In genomic region chr1:12143631-12144155, GRCh38 we compare ENCODE assay signal across 1 cellular context.
A peak's percentile ranks its signal among the peaks of the same experiment; 100 is the strongest.
TF ChIP-seq lines count a peak whose summit lies in the region.

No MANE protein-coding gene starts in this region.

TF ChIP-seq in K562, 482 proteins besides CTCF, POLR2A, EP300 and RAD21 (continued from another document and continues in another):
- TF ChIP-seq ZBTB33 (CRISPR knock-in tag; IDR thresholded peaks at IDR 0.05) (peak; percentile 68; the same call in 1 of the 2 replicates), ZNF717 (CRISPR knock-in tag; IDR thresholded peaks at IDR 0.05) (no peak), USF1 (CRISPR knock-in tag; IDR thresholded peaks at IDR 0.05) (peak; percentile 91), ZNF24 (IDR thresholded peaks at IDR 0.05) (no peak), NR2C1 (IDR thresholded peaks at IDR 0.05) (no peak), NR2C1 (tag; IDR thresholded peaks at IDR 0.05) (peak; percentile 39; the same call in 1 of the 2 replicates), PTRF (tag; IDR thresholded peaks at IDR 0.05) (no peak), BMI1 (IDR thresholded peaks at IDR 0.05; ENCODE audit: low read length) (no peak), ATF6 (CRISPR knock-in tag; IDR thresholded peaks at IDR 0.05) (no peak), ZNF780A (CRISPR knock-in tag; IDR thresholded peaks at IDR 0.05) (no peak), ZBTB17 (CRISPR knock-in tag; IDR thresholded peaks at IDR 0.05) (no peak), NR2F6 (CRISPR knock-in tag; IDR thresholded peaks at IDR 0.05) (0 out of 2 replicates have a peak, but pooled peaks have one; percentile 15), MEF2D (tag; conservative IDR thresholded peaks at IDR 0.05; ENCODE audit: low read depth) (peak; percentile 70; the same call in 1 of the 2 replicates), ZBTB40 (IDR thresholded peaks at IDR 0.05) (no peak), ZBTB40 (CRISPR knock-in tag; IDR thresholded peaks at IDR 0.05) (no peak), ELF1 (tag; IDR thresholded peaks at IDR 0.05) (peak; percentile 46; the same call in 1 of the 2 replicates), PHTF2 (CRISPR knock-in tag; IDR thresholded peaks at IDR 0.05) (no peak), MCM2 (IDR thresholded peaks at IDR 0.05; ENCODE audit: low read depth) (no peak), TAL1 (IDR thresholded peaks at IDR 0.05) (no peak), ZNF561 (CRISPR knock-in tag; conservative IDR thresholded peaks at IDR 0.05) (no peak), ARHGAP35 (IDR thresholded peaks at IDR 0.05; ENCODE audit: partially characterized antibody) (no peak), KLF6 (CRISPR knock-in tag; IDR thresholded peaks at IDR 0.05; ENCODE audit: borderline replicate concordance) (0 out of 2 replicates have a peak, but pooled peaks have one; percentile 22), CUX1 (CRISPR knock-in tag; IDR thresholded peaks at IDR 0.05) (no peak), MAZ (CRISPR knock-in tag; conservative IDR thresholded peaks at IDR 0.05 in 1 of 2, IDR thresholded peaks at IDR 0.05 in 1 of 2) (peak in 1 of 2 experiments; percentile 29; a peak in 1 of 4 replicates), ZFX (CRISPR knock-in tag; IDR thresholded peaks at IDR 0.05) (peak; percentile 72), GTF2A2 (tag; IDR thresholded peaks at IDR 0.05) (peak; percentile 59; the same call in 1 of the 2 replicates), ETV5 (CRISPR knock-in tag; IDR thresholded peaks at IDR 0.05; ENCODE audit: low read depth) (peak; percentile 69; the same call in 1 of the 2 replicates), ZBTB11 (CRISPR knock-in tag; IDR thresholded peaks at IDR 0.05) (peak in 1 of 3 experiments; percentile 58; a peak in 2 of 6 replicates), DMBX1 (CRISPR knock-in tag; IDR thresholded peaks at IDR 0.05; ENCODE audit: borderline replicate concordance) (peak; percentile 37; the same call in 1 of the 2 replicates), ZNF174 (CRISPR knock-in tag; IDR thresholded peaks at IDR 0.05) (no peak), NR4A1 (CRISPR knock-in tag; IDR thresholded peaks at IDR 0.05) (no peak), NR4A1 (tag; IDR thresholded peaks at IDR 0.05) (0 out of 2 replicates have a peak, but pooled peaks have one; percentile 31), U2AF1 (optimal IDR thresholded peaks at IDR 0.05; ENCODE audit: low read depth, low read length) (no peak), TCF7 (IDR thresholded peaks at IDR 0.05; ENCODE audit: borderline replicate concordance) (no peak), KDM1A (IDR thresholded peaks at IDR 0.05) (no peak), ILK (tag; IDR thresholded peaks at IDR 0.05; ENCODE audit: borderline replicate concordance, low read depth) (no peak), ZNF354B (CRISPR knock-in tag; IDR thresholded peaks at IDR 0.05) (no peak)
